ENCODE assay signal across 17 cellular contexts in the genomic region with DNA sequence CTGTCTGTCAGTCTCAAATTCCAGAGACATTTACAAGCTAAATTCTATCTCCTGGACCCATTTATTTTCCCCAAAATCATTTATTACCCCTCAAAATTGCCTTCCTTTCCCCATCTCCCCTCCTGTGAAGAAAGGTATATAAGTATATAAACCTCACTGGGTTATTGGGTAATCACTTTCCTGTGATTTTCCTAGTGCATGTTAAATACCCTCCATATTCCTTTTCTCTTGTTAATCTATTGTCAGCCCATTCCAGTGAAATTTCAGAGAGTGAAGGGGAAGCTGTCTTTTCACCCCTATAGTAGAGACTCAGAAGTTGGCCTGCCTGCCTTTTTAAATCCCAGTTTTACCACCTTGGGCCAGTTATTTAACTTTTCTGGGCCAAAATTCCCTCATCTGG. TPM values are rescaled to one million over a fixed set of nuclear protein-coding genes. Genes with fewer than 3 reads are reported as not detected.
A peak's percentile ranks its signal among the peaks of the same experiment; 100 is the strongest.
DNase-seq lines count a peak whose midpoint lies in the region; ATAC-seq and TF ChIP-seq lines count a peak whose summit lies in the region.
"Had no signal": no experiment of that assay in that cellular context is flagged by ENCODE, and none has a peak within 500 bp of the region (broad histone marks: within the 10 kb centered on the region; RNA-seq: fewer than 3 reads in every experiment).

No MANE protein-coding gene starts in this region.

- intact Hi-C loops in left colon (cut with DNase I, micrococcal nuclease) = no loop called here

- H3K27me3 ChIP-seq in HUES6 (ENCODE audit: control insufficient read depth, insufficient read depth, low read length) (peaks cover 32% of the 10 kb centered on the region), hepatocyte (peaks cover 13% of the 10 kb centered on the region)
- H3K27me3 ChIP-seq: BE2C had no signal

- H3K4me1 Mint-ChIP-seq in WTC11 = peaks cover 49% of the 10 kb centered on the region

- no peaks in the 10 kb centered on the region for H3K36me3 Mint-ChIP-seq in WTC11

- H3K9me3 Mint-ChIP-seq in WTC11 = no peaks in the 10 kb centered on the region
- H3K9me3 Mint-ChIP-seq: CD4-positive, CD25-positive, alpha-beta regulatory T cell; CD8-positive, alpha-beta memory T cell; H9 had no signal

- no peaks in the 10 kb centered on the region for H3K9me2 ChIP-seq in hepatocyte (replicated peaks; ENCODE audit: insufficient read depth)

- no peak overlapping the region for H3K9ac ChIP-seq in HUES6 (ENCODE audit: low read length)

- H3K27ac Mint-ChIP-seq in WTC11 = no peak overlapping the region
- H3K27ac Mint-ChIP-seq: CD4-positive, CD25-positive, alpha-beta regulatory T cell; H9 had no signal

- H2AFZ ChIP-seq in hepatocyte = no peak overlapping the region

- H3K27me3 Mint-ChIP-seq in WTC11 (ENCODE audit: low read depth) = peaks cover 47% of the 10 kb centered on the region

- no peaks in the 10 kb centered on the region for H3K79me2 ChIP-seq in hepatocyte

- in situ Hi-C loops in GM13977 (cut with MboI; ENCODE audit: low pct_unique_long_range_greater_than_20kb, low sequenced_read_pairs, unreplicated experiment) = no loop called here
- in situ Hi-C loops in KBM-7 (cut with MboI; ENCODE audit: low pct_unique_long_range_greater_than_20kb, low sequenced_read_pairs) = no loop called here

- CTCF ChIA-PET in WTC11 (lab: Charles Lee) = no interaction called here

- H3K4me3 ChIP-seq in HUES6 (ENCODE audit: low read depth, low read length) = peak overlapping the region; percentile 71; the same call in 1 of the 2 replicates
- H3K4me3 ChIP-seq in hepatocyte = no peak overlapping the region
- H3K4me3 ChIP-seq: K562 had no signal

- ATAC-seq in WTC11 (no peak), left colon (no peak)
- ATAC-seq: K562 had no signal

- no peak overlapping the region for H3K27ac ChIP-seq in HUES6 (ENCODE audit: low read depth, low read length)
- peak overlapping the region; percentile 80 for H3K27ac ChIP-seq in hepatocyte

- DNase-seq in GM13977 (ENCODE audit: low spot score) = peak; percentile 6
- DNase-seq in WTC11 (ENCODE audit: low spot score) = no peak
- no peak for DNase-seq in hepatocyte (ENCODE audit: low spot score)
- DNase-seq in left colon = no peak
- no peak for DNase-seq in activated effector memory CD4-positive, alpha-beta T cell treated with anti-CD3 and anti-CD28 coated beads, Interleukin-2, amount 50 U/mL, for 16 hours
- no peak for DNase-seq in AG08396 (ENCODE audit: low spot score)
- no peak for DNase-seq in KBM-7
- DNase-seq: BE2C; CD4-positive, CD25-positive, alpha-beta regulatory T cell; COR-L47; H9 had no signal

- H3K36me3 ChIP-seq in HUES6 (ENCODE audit: control insufficient read depth, insufficient read depth, low read length) (no peaks in the 10 kb centered on the region), hepatocyte (replicated peaks; ENCODE audit: insufficient read depth, low read depth) (no peaks in the 10 kb centered on the region)
- H3K36me3 ChIP-seq: BE2C had no signal

- TF ChIP-seq CTCF in GM13977 (IDR thresholded peaks at IDR 0.05; ENCODE audit: extremely low read depth, insufficient read depth, missing control alignments) (no peak), WTC11 (IDR thresholded peaks at IDR 0.05) (no peak), hepatocyte (IDR thresholded peaks at IDR 0.05; ENCODE audit: poor library complexity) (no peak)

- H3K9me3 ChIP-seq in HUES6 (ENCODE audit: control insufficient read depth, insufficient read depth, low read depth, low read length) (no peaks in the 10 kb centered on the region), hepatocyte (ENCODE audit: low read depth) (no peaks in the 10 kb centered on the region)
- H3K9me3 ChIP-seq: BE2C had no signal

- H4K20me1 ChIP-seq in hepatocyte (ENCODE audit: insufficient read depth, poor library complexity, severe bottlenecking) = no peaks in the 10 kb centered on the region

- peak overlapping the region; percentile 89 for H3K4me2 ChIP-seq in hepatocyte

- peak overlapping the region; percentile 9; the same call in 1 of the 2 replicates for H3K4me3 Mint-ChIP-seq in WTC11

- POLR2A ChIA-PET in WTC11 (lab: Charles Lee) = no interaction called here

- H3K4me1 ChIP-seq in HUES6 (ENCODE audit: control insufficient read depth, insufficient read depth, low read length) (peaks cover 38% of the 10 kb centered on the region), hepatocyte (ENCODE audit: insufficient read depth) (peaks cover 44% of the 10 kb centered on the region)
- H3K4me1 ChIP-seq: BE2C had no signal

TF ChIP-seq in WTC11, 78 proteins besides CTCF, POLR2A, EP300 and RAD21:
- TF ChIP-seq GTF2I (CRISPR knock-in tag; conservative IDR thresholded peaks at IDR 0.05) = no peak
- TF ChIP-seq RORB (CRISPR knock-in tag; IDR thresholded peaks at IDR 0.05) = no peak
- TF ChIP-seq ZNF219 (CRISPR knock-in tag; IDR thresholded peaks at IDR 0.05; ENCODE audit: borderline replicate concordance) = no peak
- TF ChIP-seq, protein P1, sequence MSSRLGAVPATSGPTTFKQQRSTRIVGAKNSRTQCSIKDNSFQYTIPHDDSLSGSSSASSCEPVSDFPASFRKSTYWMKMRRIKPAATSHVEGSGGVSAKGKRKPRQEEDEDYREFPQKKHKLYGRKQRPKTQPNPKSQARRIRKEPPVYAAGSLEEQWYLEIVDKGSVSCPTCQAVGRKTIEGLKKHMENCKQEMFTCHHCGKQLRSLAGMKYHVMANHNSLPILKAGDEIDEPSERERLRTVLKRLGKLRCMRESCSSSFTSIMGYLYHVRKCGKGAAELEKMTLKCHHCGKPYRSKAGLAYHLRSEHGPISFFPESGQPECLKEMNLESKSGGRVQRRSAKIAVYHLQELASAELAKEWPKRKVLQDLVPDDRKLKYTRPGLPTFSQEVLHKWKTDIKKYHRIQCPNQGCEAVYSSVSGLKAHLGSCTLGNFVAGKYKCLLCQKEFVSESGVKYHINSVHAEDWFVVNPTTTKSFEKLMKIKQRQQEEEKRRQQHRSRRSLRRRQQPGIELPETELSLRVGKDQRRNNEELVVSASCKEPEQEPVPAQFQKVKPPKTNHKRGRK (CRISPR knock-in tag; IDR thresholded peaks at IDR 0.05; ENCODE audit: borderline replicate concordance) = no peak
- no peak for TF ChIP-seq TEAD4 (CRISPR knock-in tag; IDR thresholded peaks at IDR 0.05)

RNA-seq across cellular contexts. Expression of a gene that starts 9.9 kb away (rescaled TPM):
- total RNA-seq in WTC11 (2021) = not detected in 3 replicates
- total RNA-seq in hepatocyte = not detected in 2 replicates
- polyA plus RNA-seq in hepatocyte = not detected in 2 replicates
- not detected for total RNA-seq in left colon
- total RNA-seq: A172; CD4-positive, CD25-positive, alpha-beta regulatory T cell; CD8-positive, alpha-beta memory T cell; H1; H9; HT-29; K562 had no signal
- polyA plus RNA-seq: CD4-positive, CD25-positive, alpha-beta regulatory T cell; H1; K562 had no signal

RNA-seq across cellular contexts. Expression of a gene that starts 14.6 kb away (rescaled TPM):
- total RNA-seq in WTC11 (2021) (7.1 to 8.5 TPM (median 8.1 TPM) in 3 replicates), hepatocyte (1.1 and 2.4 TPM in 2 replicates), left colon (under 1 TPM; 0.18 to 0.61 TPM)
- polyA plus RNA-seq in hepatocyte = 5.6 and 6.1 TPM in 2 replicates

RNA-seq across cellular contexts. Expression of a gene that starts 29.8 kb away (rescaled TPM):
- 0.96 to 1.8 TPM (median 1.4 TPM) in 3 replicates for total RNA-seq in WTC11 (2021)
- 0.32 TPM in 1 of 2 replicates, not detected in the other for total RNA-seq in hepatocyte
- polyA plus RNA-seq in hepatocyte = 0.86 and 2.9 TPM in 2 replicates
- total RNA-seq in left colon = 10 to 100 TPM in 1 of 2 donors, 1 to 10 TPM in 1; 7.0 to 17.8 TPM
- total RNA-seq: A172, H1, H9, HT-29 had no signal

RNA-seq across cellular contexts. Expression of a gene that starts 36.1 kb away (rescaled TPM):
- 148 to 164 TPM (median 150 TPM) in 3 replicates for total RNA-seq in WTC11 (2021)
- total RNA-seq in hepatocyte = 39.2 and 54.8 TPM in 2 replicates
- polyA plus RNA-seq in hepatocyte = 61.0 and 66.5 TPM in 2 replicates
- 10 to 100 TPM; 65.2 to 72.2 TPM for total RNA-seq in left colon

RNA-seq across cellular contexts. Expression of a gene that starts 37.9 kb away (rescaled TPM):
- not detected in 3 replicates for total RNA-seq in WTC11 (2021)
- not detected in 2 replicates for total RNA-seq in hepatocyte
- not detected in 2 replicates for polyA plus RNA-seq in hepatocyte
- total RNA-seq in left colon = not detected
- total RNA-seq: A172; CD4-positive, CD25-positive, alpha-beta regulatory T cell; CD8-positive, alpha-beta memory T cell; H1; H9; HT-29; K562 had no signal
- polyA plus RNA-seq: CD4-positive, CD25-positive, alpha-beta regulatory T cell; CD8-positive, alpha-beta memory T cell; H1; K562 had no signal
